ENCODE assay signal across 9 cellular contexts in genomic region chr10:72855129-72855528, GRCh38. TPM values are rescaled to one million over a fixed set of nuclear protein-coding genes. Genes with fewer than 3 reads are reported as not detected.
"Had no signal": no experiment of that assay in that cellular context is flagged by ENCODE, and none has a peak within 500 bp of the region (broad histone marks: within the 10 kb centered on the region; RNA-seq: fewer than 3 reads in every experiment).

No MANE protein-coding gene starts in this region.

- H3K4me3 ChIP-seq: GM12878 had no signal

- FAIRE-seq: G401.6, GM12878, GM12891, GM12892, GM18507, GM19239 had no signal

- ATAC-seq: GM12878 had no signal

- DNase-seq: GDM1, GF-D8 had no signal

RNA-seq across cellular contexts. Expression of gene OIT3, which starts 38.4 kb away (rescaled TPM):
- total RNA-seq: G401, GM12878 had no signal
- polyA plus RNA-seq: GM12878 had no signal
